1 cellular context compared by ENCODE assay signal in the genomic region with DNA sequence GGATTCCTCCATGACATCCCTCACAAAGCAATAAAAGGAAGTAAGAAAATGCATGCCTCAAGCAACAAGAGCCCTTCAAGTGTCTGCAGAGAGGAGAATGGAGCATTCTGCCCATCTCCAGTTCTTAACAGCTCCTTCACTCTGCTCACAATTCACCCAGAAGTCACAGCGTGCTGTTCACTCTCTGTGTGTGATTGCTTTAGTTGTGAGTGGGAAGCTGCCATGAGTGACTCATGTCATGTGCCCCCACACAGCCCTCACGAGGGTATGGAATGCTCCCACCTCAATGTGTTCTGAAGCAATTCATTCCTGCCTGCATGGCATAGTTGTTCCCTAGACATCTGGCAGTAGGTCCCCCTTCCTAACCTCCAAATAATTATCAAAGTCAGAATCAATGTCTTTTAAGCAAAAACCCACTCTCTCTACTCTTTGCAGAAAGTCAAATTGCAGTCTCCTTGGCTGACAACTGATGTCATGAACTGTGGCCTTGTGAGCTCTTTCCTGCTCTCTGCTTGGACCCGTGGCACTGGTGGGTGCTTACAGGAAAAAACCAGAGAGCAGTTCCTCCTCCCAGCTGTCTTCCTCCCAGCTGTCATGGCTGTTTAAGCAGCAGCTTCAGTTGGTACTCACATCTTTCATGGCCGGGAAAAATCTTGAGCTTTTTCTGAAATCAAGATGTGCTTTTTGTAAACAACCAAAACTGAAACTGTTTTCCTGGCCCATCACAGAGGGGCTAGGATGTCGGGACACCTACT.
TF ChIP-seq lines count a peak whose summit lies in the region.

No MANE protein-coding gene starts in this region.

TF ChIP-seq in GM23338, 12 proteins besides CTCF, POLR2A, EP300 and RAD21:
- TF ChIP-seq ZNF331 (CRISPR knock-in tag; IDR thresholded peaks at IDR 0.05; ENCODE audit: low read depth) = no peak
- no peak for TF ChIP-seq EZH2 (IDR thresholded peaks at IDR 0.05; ENCODE audit: low read depth, unreplicated experiment)
- TF ChIP-seq, protein P1, sequence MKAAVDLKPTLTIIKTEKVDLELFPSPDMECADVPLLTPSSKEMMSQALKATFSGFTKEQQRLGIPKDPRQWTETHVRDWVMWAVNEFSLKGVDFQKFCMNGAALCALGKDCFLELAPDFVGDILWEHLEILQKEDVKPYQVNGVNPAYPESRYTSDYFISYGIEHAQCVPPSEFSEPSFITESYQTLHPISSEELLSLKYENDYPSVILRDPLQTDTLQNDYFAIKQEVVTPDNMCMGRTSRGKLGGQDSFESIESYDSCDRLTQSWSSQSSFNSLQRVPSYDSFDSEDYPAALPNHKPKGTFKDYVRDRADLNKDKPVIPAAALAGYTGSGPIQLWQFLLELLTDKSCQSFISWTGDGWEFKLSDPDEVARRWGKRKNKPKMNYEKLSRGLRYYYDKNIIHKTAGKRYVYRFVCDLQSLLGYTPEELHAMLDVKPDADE (IDR thresholded peaks at IDR 0.05) = no peak
